14 cellular contexts compared by ENCODE assay signal in genomic region chr16:72711823-72712222, GRCh38.
DNase-seq lines count a peak whose midpoint lies in the region; ATAC-seq, FAIRE-seq and TF ChIP-seq lines count a peak whose summit lies in the region.
"Had no signal": no experiment of that assay in that cellular context is flagged by ENCODE, and none has a peak within 500 bp of the region (broad histone marks: within the 10 kb centered on the region; RNA-seq: fewer than 3 reads in every experiment).

No MANE protein-coding gene starts in this region.

- H3K27ac Mint-ChIP-seq in astrocyte (ENCODE audit: unreplicated experiment) (no peak overlapping the region), T-helper 17 cell (no peak overlapping the region)
- H3K27ac Mint-ChIP-seq: CD14-positive monocyte; CD8-positive, alpha-beta T cell had no signal

- no peaks in the 10 kb centered on the region for H3K79me2 ChIP-seq in astrocyte (ENCODE audit: insufficient read depth, low read length)

- H3K36me3 Mint-ChIP-seq in astrocyte (ENCODE audit: low read depth, unreplicated experiment) (no peaks in the 10 kb centered on the region), T-helper 17 cell (ENCODE audit: low read depth) (no peaks in the 10 kb centered on the region)

- H3K36me3 ChIP-seq in HEK293 (ENCODE audit: control insufficient read depth in 2 of 2, insufficient read depth in 1 of 2, low read length in 2 of 2): peaks cover 0 to 3% of the 10 kb centered on the region in 2 experiments; a peak in 1 of 3 replicates
- H3K36me3 ChIP-seq in astrocyte (ENCODE audit: insufficient read depth, low read length): no peaks in the 10 kb centered on the region
- no peaks in the 10 kb centered on the region for H3K36me3 ChIP-seq in MG63

- H3K9me3 ChIP-seq in HEK293 (ENCODE audit: control insufficient read depth, insufficient read depth, low read depth, low read length): no peaks in the 10 kb centered on the region
- H3K9me3 ChIP-seq in astrocyte (ENCODE audit: insufficient read depth, low read depth, low read length): no peaks in the 10 kb centered on the region
- peaks cover 4% of the 10 kb centered on the region for H3K9me3 ChIP-seq in T-helper 17 cell (ENCODE audit: control insufficient read depth, low read length, poor library complexity, severe bottlenecking)
- H3K9me3 ChIP-seq in MG63: no peaks in the 10 kb centered on the region

- no peak overlapping the region for H3K27ac ChIP-seq in HEK293 (ENCODE audit: extremely low read depth, low read depth, low read length)
- H3K27ac ChIP-seq in astrocyte (ENCODE audit: low read depth, low read length): no peak overlapping the region

- H3K27me3 ChIP-seq in astrocyte (ENCODE audit: insufficient read depth, low read length) (no peaks in the 10 kb centered on the region), MG63 (no peaks in the 10 kb centered on the region)

- no peak for TF ChIP-seq CTCF in HEK293 (tag by site-specific recombination; IDR thresholded peaks at IDR 0.05)
- TF ChIP-seq CTCF in astrocyte (IDR thresholded peaks at IDR 0.05; ENCODE audit: insufficient read depth, low read depth, low read length): no peak

- FAIRE-seq in G401.6 (lab: Jason Lieb, UNC) (peak; percentile 11), astrocyte (lab: Jason Lieb, UNC) (peak; percentile 20)
- FAIRE-seq: GM12892, GM19239 had no signal

- CTCF ChIA-PET in HEK293 (lab: Yijun Ruan, JAX): no interaction called here

- no peak overlapping the region for H3K4me3 Mint-ChIP-seq in astrocyte (ENCODE audit: unreplicated experiment)
- no peak overlapping the region for H3K4me3 Mint-ChIP-seq in T-helper 17 cell
- H3K4me3 Mint-ChIP-seq: CD14-positive monocyte; CD8-positive, alpha-beta T cell had no signal

- H3K4me1 Mint-ChIP-seq in astrocyte (ENCODE audit: low read depth, unreplicated experiment): no peaks in the 10 kb centered on the region
- H3K4me1 Mint-ChIP-seq in T-helper 17 cell: no peaks in the 10 kb centered on the region
- H3K4me1 Mint-ChIP-seq: CD14-positive monocyte had no signal

- H3K27me3 Mint-ChIP-seq in astrocyte (ENCODE audit: low read depth, unreplicated experiment) (no peaks in the 10 kb centered on the region), T-helper 17 cell (no peaks in the 10 kb centered on the region)

- H3K4me3 ChIP-seq in HEK293 (ENCODE audit: low read depth, low read length) (no peak overlapping the region), astrocyte (ENCODE audit: insufficient read depth, low read depth, low read length) (no peak overlapping the region), MG63 (no peak overlapping the region)

- H4K20me1 ChIP-seq in astrocyte (ENCODE audit: insufficient read depth, low read length): no peaks in the 10 kb centered on the region

- no peak overlapping the region for H3K9ac ChIP-seq in astrocyte (ENCODE audit: low read length)

- DNase-seq in astrocyte (ENCODE audit: low read depth) (no peak), kidney glomerular epithelial cell (lab: John Stamatoyannopoulos, UW) (peak; percentile 0), T-helper 17 cell (no peak), NOMO-1 treated with DMSO at 0.1 percent for 48 hours (lab: John Stamatoyannopoulos, UW; ENCODE audit: unreplicated experiment) (no peak), MG63 (no peak)
- DNase-seq: CD8-positive, alpha-beta T cell; COR-L47; DMS79; HCEC 1CT had no signal

- H3K4me1 ChIP-seq in HEK293 (ENCODE audit: control insufficient read depth, insufficient read depth, low read length): no peaks in the 10 kb centered on the region
- no peaks in the 10 kb centered on the region for H3K4me1 ChIP-seq in astrocyte (ENCODE audit: insufficient read depth, low read length)

- no peak overlapping the region for H3K4me2 ChIP-seq in astrocyte (ENCODE audit: low read length)

- peaks cover 26% of the 10 kb centered on the region for H3K9me3 Mint-ChIP-seq in astrocyte (ENCODE audit: unreplicated experiment)

- POLR2A ChIA-PET in HEK293 (lab: Yijun Ruan, JAX): no interaction called here

- H2AFZ ChIP-seq in astrocyte (ENCODE audit: low read depth, low read length): no peak overlapping the region

- no peak for ATAC-seq in T-helper 17 cell
- ATAC-seq: CD8-positive, alpha-beta T cell had no signal

TF ChIP-seq in HEK293, 187 proteins besides CTCF, POLR2A, EP300 and RAD21:
- TF ChIP-seq AEBP2 (tag by site-specific recombination; IDR thresholded peaks at IDR 0.05; ENCODE audit: borderline replicate concordance): no peak
- no peak for TF ChIP-seq ZNF501 (tag by site-specific recombination; IDR thresholded peaks at IDR 0.05)
- no peak for TF ChIP-seq ZNF514 (tag by site-specific recombination; IDR thresholded peaks at IDR 0.05)
- peak; percentile 63 for TF ChIP-seq SETDB1 (IDR thresholded peaks at IDR 0.05; ENCODE audit: insufficient read length, low read length)
- no peak for TF ChIP-seq ZNF639 (tag by site-specific recombination; IDR thresholded peaks at IDR 0.05)
- TF ChIP-seq SCRT2 (tag by site-specific recombination; IDR thresholded peaks at IDR 0.05): no peak
- TF ChIP-seq ZNF138 (tag by site-specific recombination; IDR thresholded peaks at IDR 0.05; ENCODE audit: borderline replicate concordance): no peak
